Comparison of ENCODE assay signal across 8 cellular contexts in the genomic region with DNA sequence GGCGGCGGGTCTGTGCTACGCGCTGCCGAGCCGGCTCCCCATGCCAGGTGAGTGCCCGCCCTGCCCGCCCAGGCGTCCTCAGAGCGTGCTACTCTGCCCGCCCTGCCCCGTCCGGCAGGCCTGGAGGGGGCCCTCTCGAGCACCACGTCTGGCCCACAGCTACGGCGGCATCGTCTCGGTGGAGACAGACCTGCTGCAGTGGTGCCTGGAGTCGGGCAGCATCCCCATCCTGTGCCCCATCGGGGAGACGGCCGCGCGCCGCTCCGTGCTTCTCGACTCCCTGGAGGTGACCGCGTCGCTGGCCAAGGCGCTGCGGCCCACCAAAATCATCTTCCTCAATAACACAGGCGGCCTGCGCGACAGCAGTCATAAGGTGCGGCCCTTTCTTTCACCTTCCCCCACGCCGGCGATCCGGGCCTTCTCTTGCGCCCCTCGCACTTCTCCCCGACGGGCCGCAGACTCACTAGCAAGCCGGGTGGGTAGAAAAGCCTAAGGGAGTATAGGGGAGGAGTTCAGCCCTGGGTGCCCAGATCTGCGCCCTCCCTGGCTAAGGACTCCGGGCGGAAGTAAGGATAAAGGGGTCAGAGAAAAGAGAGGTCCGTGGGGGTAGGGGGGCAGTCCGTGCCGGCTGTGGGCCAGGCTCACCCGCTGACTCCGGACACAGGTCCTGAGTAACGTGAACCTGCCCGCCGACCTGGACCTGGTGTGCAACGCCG. TPM values are rescaled to one million over a fixed set of nuclear protein-coding genes. Genes with fewer than 3 reads are reported as not detected.
DNase-seq lines count a peak whose midpoint lies in the region; ATAC-seq lines count a peak whose summit lies in the region.

No MANE protein-coding gene starts in this region.

- H3K27ac Mint-ChIP-seq in dendritic cell treated with granulocyte-macrophage colony-stimulating factor and Interleukin-4, amounts not matched to agents 40 ng/mL and 50 ng/mL, for 4 days: peak overlapping the region; percentile 84

- H3K79me2 ChIP-seq in ACC112 (ENCODE audit: control insufficient read depth, insufficient read depth, low read length, unreplicated experiment): peaks cover 6% of the 10 kb centered on the region
- 0 out of 2 replicates have a peak, but pooled peaks cover 5% of the 10 kb centered on the region for H3K79me2 ChIP-seq in GM23248 (ENCODE audit: insufficient read depth)

- WGBS in GM23248 (ENCODE audit: low coverage in 1 of 2, low lambda C conversion rate in 2 of 2, missing lambda C conversion rate in 2 of 2), 2 experiments: 4 to 7% methylated on average over 52 to 60 of the region's 60 CpGs

- H3K4me1 ChIP-seq in ACC112 (ENCODE audit: control insufficient read depth, insufficient read depth, low read length, unreplicated experiment): peaks cover 27% of the 10 kb centered on the region
- peaks cover 10% of the 10 kb centered on the region for H3K4me1 ChIP-seq in GM23248 (ENCODE audit: insufficient read depth)
- peaks cover 2 to 40% (median 36%) of the 10 kb centered on the region in 5 donors for H3K4me1 ChIP-seq in subcutaneous abdominal adipose tissue (ENCODE audit: control insufficient read depth in 5 of 5, insufficient read depth in 5 of 5, low read length in 5 of 5)

- H4K20me1 ChIP-seq in GM23248 (ENCODE audit: insufficient read depth): no peaks in the 10 kb centered on the region

- intact Hi-C loops in dendritic cell treated with granulocyte-macrophage colony-stimulating factor and Interleukin-4, amounts not matched to agents 40 ng/mL and 50 ng/mL, for 4 days (cut with micrococcal nuclease): loop anchor here (2.0 kb wide), 1 partner anchor 65 kb away; the partner anchor contains the start of gene G6PC3

- no peaks in the 10 kb centered on the region for H3K9me3 Mint-ChIP-seq in dendritic cell treated with granulocyte-macrophage colony-stimulating factor and Interleukin-4, amounts not matched to agents 40 ng/mL and 50 ng/mL, for 4 days

- H3K9ac ChIP-seq in GM23248 (peak overlapping the region; percentile 76), subcutaneous abdominal adipose tissue (ENCODE audit: low read length in 5 of 5) (peak overlapping the region in 3 of 5 donors; percentile 21 to 33 (median 25))

- in situ Hi-C loops in GM23248 (cut with MboI): no loop called here

- H3K9me3 ChIP-seq in GM23248 (ENCODE audit: low read depth) (no peaks in the 10 kb centered on the region), subcutaneous abdominal adipose tissue (ENCODE audit: control insufficient read depth in 5 of 5, low read length in 5 of 5) (no peaks in the 10 kb centered on the region)

- no peaks in the 10 kb centered on the region; the same call in 1 of the 2 replicates for H3F3A ChIP-seq in GM23248 (ENCODE audit: insufficient read depth)

- H3K4me3 Mint-ChIP-seq in dendritic cell treated with granulocyte-macrophage colony-stimulating factor and Interleukin-4, amounts not matched to agents 40 ng/mL and 50 ng/mL, for 4 days: peak overlapping the region; percentile 84

- no peaks in the 10 kb centered on the region for H3K36me3 ChIP-seq in ACC112 (ENCODE audit: insufficient read depth, low read length)
- H3K36me3 ChIP-seq in GM23248 (ENCODE audit: low read depth): no peaks in the 10 kb centered on the region
- H3K36me3 ChIP-seq in subcutaneous abdominal adipose tissue (ENCODE audit: control insufficient read depth in 5 of 5, insufficient read depth in 5 of 5, low read length in 5 of 5): peaks cover 0 to 10% (median 7%) of the 10 kb centered on the region in 5 donors

- ATAC-seq in HG03045 (IDR thresholded peaks at IDR 0.05; ENCODE audit: unreplicated experiment): no peak

- H3K4me1 Mint-ChIP-seq in dendritic cell treated with granulocyte-macrophage colony-stimulating factor and Interleukin-4, amounts not matched to agents 40 ng/mL and 50 ng/mL, for 4 days (ENCODE audit: low read depth): peaks cover 63% of the 10 kb centered on the region

- DNase-seq in GM23248: peak; percentile 66
- peak; percentile 19 for DNase-seq in T-helper 9 cell
- peak; percentile 64 for DNase-seq in lung microvascular endothelial cell (ENCODE audit: low read depth in 2 of 2)
- no peak for DNase-seq in mesenteric fat pad (ENCODE audit: low spot score)

- H3K4me3 ChIP-seq in ACC112 (ENCODE audit: low read depth, low read length) (peak overlapping the region; percentile 88), GM23248 (peak overlapping the region; percentile 75), subcutaneous abdominal adipose tissue (ENCODE audit: low read depth in 1 of 5, low read length in 5 of 5) (peak overlapping the region in 4 of 5 donors; percentile 61 to 74 (median 70))

- H3K36me3 Mint-ChIP-seq in dendritic cell treated with granulocyte-macrophage colony-stimulating factor and Interleukin-4, amounts not matched to agents 40 ng/mL and 50 ng/mL, for 4 days (ENCODE audit: low read depth): peaks cover 31% of the 10 kb centered on the region

- H3K27ac ChIP-seq in ACC112 (ENCODE audit: low read depth, low read length): peak overlapping the region; percentile 66
- peak overlapping the region; percentile 51 for H3K27ac ChIP-seq in GM23248
- H3K27ac ChIP-seq in subcutaneous abdominal adipose tissue (ENCODE audit: low read depth, low read length): no peak overlapping the region

- peaks cover 49% of the 10 kb centered on the region for H3K27me3 Mint-ChIP-seq in dendritic cell treated with granulocyte-macrophage colony-stimulating factor and Interleukin-4, amounts not matched to agents 40 ng/mL and 50 ng/mL, for 4 days

- H3K9me2 ChIP-seq in GM23248 (ENCODE audit: insufficient read depth): no peaks in the 10 kb centered on the region

- peak overlapping the region; percentile 72 for H3K4me2 ChIP-seq in GM23248 (ENCODE audit: unreplicated experiment)

- H3K27me3 ChIP-seq in ACC112 (ENCODE audit: insufficient read depth, low read length): no peaks in the 10 kb centered on the region
- H3K27me3 ChIP-seq in GM23248 (replicated peaks; ENCODE audit: insufficient read depth): no peaks in the 10 kb centered on the region
- peaks cover 20 to 40% (median 28%) of the 10 kb centered on the region in 5 donors for H3K27me3 ChIP-seq in subcutaneous abdominal adipose tissue (ENCODE audit: control insufficient read depth in 5 of 5, insufficient read depth in 4 of 5, low read length in 5 of 5)

- H2AFZ ChIP-seq in ACC112 (ENCODE audit: low read length, unreplicated experiment) (peak overlapping the region; percentile 4), GM23248 (peak overlapping the region; percentile 72)

RNA-seq across cellular contexts. Expression of gene NAGS, which starts 1.6 kb away (rescaled TPM):
- total RNA-seq in GM23248 (2014; rRNA removed; shearing (Covaris generic)): 1.8 and 2.8 TPM in 2 replicates
- 1.6 and 2.3 TPM in 2 replicates for polyA plus RNA-seq in GM23248 (2016; fragmentation: Nextera tagmentation; extraction: Ambion mirVana)
- total RNA-seq in lung microvascular endothelial cell (2.0 and 5.0 TPM in 2 replicates), mesenteric fat pad (0.80 TPM)

RNA-seq across cellular contexts. Expression of gene TMEM101, which starts 8.7 kb away (rescaled TPM):
- 25.5 and 45.4 TPM in 2 replicates for total RNA-seq in GM23248 (2014; rRNA removed; shearing (Covaris generic))
- 24.4 and 25.0 TPM in 2 replicates for polyA plus RNA-seq in GM23248 (2016; fragmentation: Nextera tagmentation; extraction: Ambion mirVana)
- 65.2 and 77.2 TPM in 2 replicates for total RNA-seq in lung microvascular endothelial cell
- 15.4 TPM for total RNA-seq in mesenteric fat pad

RNA-seq across cellular contexts. Expression of gene PYY, which starts 52.3 kb away (rescaled TPM):
- total RNA-seq in GM23248 (2014; rRNA removed; shearing (Covaris generic)): not detected in 2 replicates
- polyA plus RNA-seq in GM23248 (2016; fragmentation: Nextera tagmentation; extraction: Ambion mirVana): not detected in 2 replicates
- not detected in 2 replicates for total RNA-seq in lung microvascular endothelial cell
- not detected for total RNA-seq in mesenteric fat pad
